14 cellular contexts compared by ENCODE assay signal in genomic region chr9:121770415-121771273, GRCh38.
DNase-seq lines count a peak whose midpoint lies in the region; ATAC-seq, FAIRE-seq and TF ChIP-seq lines count a peak whose summit lies in the region.
"Had no signal": no experiment of that assay in that cellular context is flagged by ENCODE, and none has a peak within 500 bp of the region (broad histone marks: within the 10 kb centered on the region; RNA-seq: fewer than 3 reads in every experiment).

No MANE protein-coding gene starts in this region.

- ATAC-seq in thoracic aorta (ENCODE audit: insufficient number of reproducible peaks, low FRiP score, low read depth), result peak; percentile 69
- no peak for ATAC-seq in GM18858 (IDR thresholded peaks at IDR 0.05; ENCODE audit: unreplicated experiment)
- no peak for ATAC-seq in GM21717 (IDR thresholded peaks at IDR 0.05; ENCODE audit: unreplicated experiment)
- ATAC-seq: T-cell had no signal

- peaks cover 47 to 69% of the 10 kb centered on the region in 2 donors for H3K36me3 ChIP-seq in kidney (ENCODE audit: control insufficient read depth in 1 of 2, insufficient read depth in 2 of 2, low read length in 2 of 2)
- peaks cover 61% of the 10 kb centered on the region for H3K36me3 ChIP-seq in thoracic aorta

- no peak overlapping the region for H3K27ac ChIP-seq in kidney (ENCODE audit: low read depth in 2 of 2, low read length in 2 of 2)
- peak overlapping the region; percentile 90 to 91 for H3K27ac ChIP-seq in thoracic aorta
- H3K27ac ChIP-seq: parathyroid adenoma had no signal

- DNase-seq in GM04503 (ENCODE audit: low read depth), result peak; percentile 54
- DNase-seq in astrocyte of the spinal cord (ENCODE audit: low read depth, low spot score), result peak; percentile 55
- peak; percentile 32 for DNase-seq in kidney
- no peak for DNase-seq in thoracic aorta (ENCODE audit: low spot score)
- DNase-seq in NCI-H2227 treated with DMSO at 0.1 percent for 48 hours (lab: John Stamatoyannopoulos, UW), result no peak
- DNase-seq: activated CD4-positive, alpha-beta T cell treated with anti-CD3 and anti-CD28 coated beads for 4 hours; cerebellar nuclear complex; NCI-H2029; stimulated activated CD4-positive, alpha-beta T cell treated with anti-CD3 and anti-CD28 coated beads, Interleukin-4, amount 100 ng/mL, for 24 hours had no signal

- in situ Hi-C loops in astrocyte of the spinal cord (cut with HindIII; ENCODE audit: low sequenced_read_pairs), result no loop called here

- H3K9ac ChIP-seq in kidney (ENCODE audit: low read length in 2 of 2), result no peak overlapping the region
- H3K9ac ChIP-seq: parathyroid adenoma had no signal

- TF ChIP-seq CTCF in astrocyte of the spinal cord (IDR thresholded peaks at IDR 0.05; ENCODE audit: low read depth, low read length) (no peak), kidney (IDR thresholded peaks at IDR 0.05; ENCODE audit: borderline replicate concordance, extremely low read depth, insufficient read depth) (no peak), thoracic aorta (IDR thresholded peaks at IDR 0.05) (no peak)

- H3K4me3 ChIP-seq in astrocyte of the spinal cord (ENCODE audit: low read depth, low read length) (no peak overlapping the region), kidney (ENCODE audit: low read length in 2 of 2) (no peak overlapping the region), thoracic aorta (no peak overlapping the region)
- H3K4me3 ChIP-seq: gastroesophageal sphincter had no signal

- H3K9me3 ChIP-seq in kidney (ENCODE audit: control insufficient read depth in 1 of 2, low read length in 2 of 2) (no peaks in the 10 kb centered on the region), thoracic aorta (no peaks in the 10 kb centered on the region)
- H3K9me3 ChIP-seq: gastroesophageal sphincter had no signal

- FAIRE-seq in kidney (lab: Jason Lieb, UNC), result no peak

- intact Hi-C loops in kidney (cut with DNase I), result no loop called here

- H3K4me1 ChIP-seq in kidney (ENCODE audit: control insufficient read depth in 1 of 2, insufficient read depth in 1 of 2, low read depth in 1 of 2, low read length in 2 of 2) (peaks cover under 1 to 9% of the 10 kb centered on the region in 2 donors), thoracic aorta (ENCODE audit: control insufficient read depth in 1 of 2, low read depth in 2 of 2) (peaks cover 41 to 59% of the 10 kb centered on the region in 2 donors)

- H3K27me3 ChIP-seq in thoracic aorta (replicated peaks; ENCODE audit: insufficient read depth), result no peaks in the 10 kb centered on the region
- H3K27me3 ChIP-seq: gastroesophageal sphincter had no signal

Comparison
In these comparisons a context has a peak if more than half of its experiments do, and no peak if none do; other contexts are left out.
1. DNase-seq: peak in GM04503 (single experiment), astrocyte of the spinal cord (single experiment) and kidney (single experiment); none in thoracic aorta (single experiment) and NCI-H2227 treated with DMSO at 0.1 percent for 48 hours (single experiment).
2. H3K27ac ChIP-seq: peak in thoracic aorta (2 of 2); none in kidney (0 of 2).